8 cellular contexts compared by ENCODE assay signal in genomic region chr10:133308431-133309110, GRCh38. TPM values are rescaled to one million over a fixed set of nuclear protein-coding genes. Genes with fewer than 3 reads are reported as not detected.
DNase-seq lines count a peak whose midpoint lies in the region; ATAC-seq and TF ChIP-seq lines count a peak whose summit lies in the region.

A gene with protein sequence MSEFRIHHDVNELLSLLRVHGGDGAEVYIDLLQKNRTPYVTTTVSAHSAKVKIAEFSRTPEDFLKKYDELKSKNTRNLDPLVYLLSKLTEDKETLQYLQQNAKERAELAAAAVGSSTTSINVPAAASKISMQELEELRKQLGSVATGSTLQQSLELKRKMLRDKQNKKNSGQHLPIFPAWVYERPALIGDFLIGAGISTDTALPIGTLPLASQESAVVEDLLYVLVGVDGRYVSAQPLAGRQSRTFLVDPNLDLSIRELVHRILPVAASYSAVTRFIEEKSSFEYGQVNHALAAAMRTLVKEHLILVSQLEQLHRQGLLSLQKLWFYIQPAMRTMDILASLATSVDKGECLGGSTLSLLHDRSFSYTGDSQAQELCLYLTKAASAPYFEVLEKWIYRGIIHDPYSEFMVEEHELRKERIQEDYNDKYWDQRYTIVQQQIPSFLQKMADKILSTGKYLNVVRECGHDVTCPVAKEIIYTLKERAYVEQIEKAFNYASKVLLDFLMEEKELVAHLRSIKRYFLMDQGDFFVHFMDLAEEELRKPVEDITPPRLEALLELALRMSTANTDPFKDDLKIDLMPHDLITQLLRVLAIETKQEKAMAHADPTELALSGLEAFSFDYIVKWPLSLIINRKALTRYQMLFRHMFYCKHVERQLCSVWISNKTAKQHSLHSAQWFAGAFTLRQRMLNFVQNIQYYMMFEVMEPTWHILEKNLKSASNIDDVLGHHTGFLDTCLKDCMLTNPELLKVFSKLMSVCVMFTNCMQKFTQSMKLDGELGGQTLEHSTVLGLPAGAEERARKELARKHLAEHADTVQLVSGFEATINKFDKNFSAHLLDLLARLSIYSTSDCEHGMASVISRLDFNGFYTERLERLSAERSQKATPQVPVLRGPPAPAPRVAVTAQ (minus strand): TSS chr10:133308872. CDS start chr10:133302941, 5,931 bp downstream.
A gene with protein sequence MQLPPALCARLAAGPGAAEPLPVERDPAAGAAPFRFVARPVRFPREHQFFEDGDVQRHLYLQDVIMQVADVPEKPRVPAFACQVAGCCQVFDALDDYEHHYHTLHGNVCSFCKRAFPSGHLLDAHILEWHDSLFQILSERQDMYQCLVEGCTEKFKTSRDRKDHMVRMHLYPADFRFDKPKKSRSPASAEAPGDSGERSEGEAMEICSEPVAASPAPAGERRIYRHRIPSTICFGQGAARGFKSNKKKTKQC (plus strand): TSS chr10:133308914. CDS start chr10:133308944, 30 bp downstream.

- DNase-seq in BE2C (peak; percentile 85), NOMO-1 (lab: John Stamatoyannopoulos, UW; ENCODE audit: unreplicated experiment in 2 of 2) (peak; percentile 75 to 87), mesenteric fat pad (ENCODE audit: low spot score) (peak; percentile 98)
- DNase-seq in activated CD8-positive, alpha-beta memory T cell treated with anti-CD3 and anti-CD28 coated beads for 48 hours (ENCODE audit: low read depth in 2 of 3, low spot score in 2 of 3) = peak; percentile 72 to 85 (median 84)
- peak; percentile 84 for DNase-seq in stimulated activated CD8-positive, alpha-beta memory T cell treated with anti-CD3 and anti-CD28 coated beads, Interleukin-15, amount 100 ng/mL, for 24 hours (ENCODE audit: low read depth)

- 0 out of 2 replicates have a peak, but pooled peaks have one; percentile 10 for TF ChIP-seq CTCF in BE2C (IDR thresholded peaks at IDR 0.05; ENCODE audit: low read depth, low read length)

- H3K9ac ChIP-seq in endocrine pancreas (ENCODE audit: control insufficient read depth, insufficient read depth, low read length) = peak within 1 kb of the TSS; percentile 90

- H3K4me3 ChIP-seq in BE2C (ENCODE audit: low read depth, low read length) = peak within 1 kb of the TSS; percentile 94
- H3K4me3 ChIP-seq in endocrine pancreas (ENCODE audit: control insufficient read depth, insufficient read depth, low read length) = peak within 1 kb of the TSS; percentile 39

- H3K27me3 ChIP-seq in BE2C = no peaks in the 10 kb centered on the region; the same call in 1 of the 2 replicates
- H3K27me3 ChIP-seq in endocrine pancreas (ENCODE audit: control insufficient read depth, insufficient read depth, low read length) = no peaks in the 10 kb centered on the region

- peaks cover 3% of the 10 kb centered on the region for H3K4me1 ChIP-seq in BE2C
- H3K4me1 ChIP-seq in endocrine pancreas (ENCODE audit: control insufficient read depth, insufficient read depth, low read length) = no peaks in the 10 kb centered on the region

- H3K36me3 ChIP-seq in BE2C (peaks cover 18% of the 10 kb centered on the region), endocrine pancreas (ENCODE audit: control insufficient read depth, insufficient read depth, low read length) (no peaks in the 10 kb centered on the region)

- no peaks in the 10 kb centered on the region for H3K9me3 ChIP-seq in BE2C
- no peaks in the 10 kb centered on the region for H3K9me3 ChIP-seq in endocrine pancreas (ENCODE audit: control insufficient read depth, low read length)

- ATAC-seq in GM19025 (IDR thresholded peaks at IDR 0.05; ENCODE audit: low read depth, unreplicated experiment) (peak; percentile 77), HG03196 (IDR thresholded peaks at IDR 0.05; ENCODE audit: unreplicated experiment) (peak; percentile 77)

RNA-seq across cellular contexts. Expression of the first gene that starts in this region (rescaled TPM):
- 78.4 TPM for polyA plus RNA-seq in BE2C (2012; ENCODE audit: insufficient read depth, insufficient read length, low read depth)
- 46.3 TPM for total RNA-seq in mesenteric fat pad

RNA-seq across cellular contexts. Expression of the second gene that starts in this region (rescaled TPM):
- polyA plus RNA-seq in BE2C (2012; ENCODE audit: insufficient read depth, insufficient read length, low read depth) = 151 TPM
- total RNA-seq in mesenteric fat pad = 32.9 TPM

Comparison
In these comparisons a context has a peak if more than half of its experiments do, and no peak if none do; other contexts are left out.
1. Peak in every context shown above with its lines: DNase-seq, ATAC-seq and H3K4me3 ChIP-seq.